ENCODE assay signal across 8 cellular contexts in genomic region chr17:7840875-7841274, GRCh38. TPM values are rescaled to one million over a fixed set of nuclear protein-coding genes. Genes with fewer than 3 reads are reported as not detected.
DNase-seq lines count a peak whose midpoint lies in the region; ATAC-seq and TF ChIP-seq lines count a peak whose summit lies in the region.

No MANE protein-coding gene starts in this region.

- H3K27me3 ChIP-seq in parathyroid adenoma (ENCODE audit: control insufficient read depth, insufficient read depth, low read length), result no peaks in the 10 kb centered on the region

- no peaks in the 10 kb centered on the region for H3K36me3 ChIP-seq in parathyroid adenoma (ENCODE audit: control insufficient read depth, insufficient read depth, low read length)

- H3K27ac Mint-ChIP-seq in Calu3 (ENCODE audit: unreplicated experiment), result peak overlapping the region; percentile 97

- H3K79me2 ChIP-seq in parathyroid adenoma, result peaks cover 9% of the 10 kb centered on the region

- POLR2A ChIA-PET in RWPE1 (lab: Yijun Ruan, JAX; ENCODE audit: low non-redundant PET), result no interaction called here

- no peak overlapping the region for H2AFZ ChIP-seq in parathyroid adenoma

- ATAC-seq in HG02798 (IDR thresholded peaks at IDR 0.05; ENCODE audit: poor library complexity, unreplicated experiment), result no peak
- no peak for ATAC-seq in GM19351 (IDR thresholded peaks at IDR 0.05; ENCODE audit: unreplicated experiment)
- ATAC-seq in HG02938 (IDR thresholded peaks at IDR 0.05; ENCODE audit: unreplicated experiment), result no peak
- ATAC-seq in GM19023 (IDR thresholded peaks at IDR 0.05; ENCODE audit: unreplicated experiment), result no peak

- peak overlapping the region; percentile 94 for H3K27ac ChIP-seq in RWPE1
- H3K27ac ChIP-seq in parathyroid adenoma, result peak overlapping the region; percentile 98

- intact Hi-C loops in Calu3 (cut with micrococcal nuclease; ENCODE audit: unreplicated experiment), result no loop called here

- no peak overlapping the region for H3K9ac ChIP-seq in parathyroid adenoma

- peak overlapping the region; percentile 70 for H3K4me3 ChIP-seq in epithelial cell of proximal tubule (ENCODE audit: low read depth, low read length)
- peak overlapping the region; percentile 88 for H3K4me3 ChIP-seq in parathyroid adenoma (ENCODE audit: low read depth, low read length)

- no peaks in the 10 kb centered on the region for H3K9me3 ChIP-seq in parathyroid adenoma (ENCODE audit: control insufficient read depth, low read length)

- H3K4me2 ChIP-seq in parathyroid adenoma (ENCODE audit: low read length), result peak overlapping the region; percentile 75

- CTCF ChIA-PET in Calu3 (lab: Charles Lee), result no interaction called here
- CTCF ChIA-PET in RWPE1 (lab: Yijun Ruan, JAX), result interaction anchor here (0.6 kb wide), 2 partner anchors 21 to 148 kb away, joined by 3 read pairs; no protein-coding TSS in a partner anchor

- H3K4me1 Mint-ChIP-seq in Calu3 (ENCODE audit: low read depth, unreplicated experiment), result peaks cover 50% of the 10 kb centered on the region

- peaks cover 95% of the 10 kb centered on the region for H3K36me3 Mint-ChIP-seq in Calu3 (ENCODE audit: insufficient read depth, unreplicated experiment)

- H3K4me3 Mint-ChIP-seq in Calu3 (ENCODE audit: low read depth, unreplicated experiment), result peak overlapping the region; percentile 96

- no peaks in the 10 kb centered on the region for H3K27me3 Mint-ChIP-seq in Calu3 (ENCODE audit: unreplicated experiment)

- DNase-seq in Calu3, result no peak
- DNase-seq in RWPE1 (ENCODE audit: low spot score), result no peak
- no peak for DNase-seq in epithelial cell of proximal tubule (ENCODE audit: low read depth)

- TF ChIP-seq CTCF in Calu3 (IDR thresholded peaks at IDR 0.05; ENCODE audit: unreplicated experiment) (no peak), RWPE1 (conservative IDR thresholded peaks at IDR 0.05; ENCODE audit: low read depth) (no peak), epithelial cell of proximal tubule (conservative IDR thresholded peaks at IDR 0.05; ENCODE audit: low read depth, low read length) (no peak), parathyroid adenoma (IDR thresholded peaks at IDR 0.05) (no peak)

- BruUV-seq in Calu3 (replicated peaks; lab: Mats Ljungman, UMichigan), result TSS peak; percentile 17

- H3K9me3 Mint-ChIP-seq in Calu3 (ENCODE audit: low read depth, unreplicated experiment), result no peaks in the 10 kb centered on the region

- H3K4me1 ChIP-seq in parathyroid adenoma, result peaks cover 31% of the 10 kb centered on the region

RNA-seq across cellular contexts. Expression of gene KDM6B, which starts 6.9 kb away (rescaled TPM):
- 29.0 and 37.3 TPM in 2 replicates for total RNA-seq in Calu3 (2022)
- total RNA-seq in epithelial cell of proximal tubule, result 1.9 and 2.7 TPM in 2 replicates

RNA-seq across cellular contexts. Expression of gene TMEM88, which starts 14.0 kb away (rescaled TPM):
- total RNA-seq in Calu3 (2022), result 2.9 and 3.6 TPM in 2 replicates
- 7.3 and 19.8 TPM in 2 replicates for total RNA-seq in epithelial cell of proximal tubule

RNA-seq across cellular contexts. Expression of gene NAA38, which starts 16.5 kb away (rescaled TPM):
- 36.3 and 36.6 TPM in 2 replicates for total RNA-seq in Calu3 (2022)
- 108 and 146 TPM in 2 replicates for total RNA-seq in epithelial cell of proximal tubule

RNA-seq across cellular contexts. Expression of gene CYB5D1, which starts 16.9 kb away (rescaled TPM):
- total RNA-seq in Calu3 (2022) (8.0 and 8.4 TPM in 2 replicates), epithelial cell of proximal tubule (5.1 and 5.9 TPM in 2 replicates)

RNA-seq across cellular contexts. Expression of gene CHD3, which starts 47.7 kb away (rescaled TPM):
- total RNA-seq in Calu3 (2022) (108 and 116 TPM in 2 replicates), epithelial cell of proximal tubule (30.3 and 40.7 TPM in 2 replicates)
